In genomic region chr6:105492706-105493673, GRCh38 we compare ENCODE assay signal across 9 cellular contexts.
DNase-seq lines count a peak whose midpoint lies in the region; ATAC-seq and TF ChIP-seq lines count a peak whose summit lies in the region.
"Had no signal": no experiment of that assay in that cellular context is flagged by ENCODE, and none has a peak within 500 bp of the region (broad histone marks: within the 10 kb centered on the region; RNA-seq: fewer than 3 reads in every experiment).

No MANE protein-coding gene starts in this region.

- in situ Hi-C loops in brain microvascular endothelial cell (cut with HindIII; ENCODE audit: low pct_ligation_motif_present, low sequenced_read_pairs) = no loop called here

- DNase-seq in EH (ENCODE audit: low read depth) = peak; percentile 68
- DNase-seq in brain microvascular endothelial cell = peak; percentile 2
- DNase-seq in Kasumi-1 (lab: John Stamatoyannopoulos, UW) = no peak
- no peak for DNase-seq in stimulated activated CD4-positive, alpha-beta T cell treated with anti-CD3 and anti-CD28 coated beads, Interleukin-2, amount 100 ng/mL, for 48 hours
- DNase-seq in activated CD4-positive, alpha-beta T cell treated with anti-CD3 and anti-CD28 coated beads for 48 hours = no peak
- DNase-seq: trophoblast cell had no signal

- no peaks in the 10 kb centered on the region for H3K36me3 ChIP-seq in brain microvascular endothelial cell (replicated peaks)

- TF ChIP-seq CTCF in brain microvascular endothelial cell (IDR thresholded peaks at IDR 0.05; ENCODE audit: low read depth, low read length, missing control alignments) = no peak

- H3K27me3 ChIP-seq in brain microvascular endothelial cell (replicated peaks) = no peaks in the 10 kb centered on the region

- ATAC-seq in GM19395 (IDR thresholded peaks at IDR 0.05; ENCODE audit: unreplicated experiment) = peak; percentile 85
- peak; percentile 81 for ATAC-seq in HG03097 (IDR thresholded peaks at IDR 0.05; ENCODE audit: low FRiP score, unreplicated experiment)
- ATAC-seq in esophagus mucosa = no peak

- H3K27ac ChIP-seq in brain microvascular endothelial cell = no peak overlapping the region

- H3K4me3 ChIP-seq in brain microvascular endothelial cell (ENCODE audit: low read depth, low read length) = no peak overlapping the region

Comparison
In these comparisons a context has a peak if more than half of its experiments do, and no peak if none do; other contexts are left out.
1. DNase-seq: peak in EH (single experiment) and brain microvascular endothelial cell (single experiment); none in Kasumi-1 (0 of 2), stimulated activated CD4-positive, alpha-beta T cell treated with anti-CD3 and anti-CD28 coated beads, Interleukin-2, amount 100 ng/mL, for 48 hours (0 of 2) and activated CD4-positive, alpha-beta T cell treated with anti-CD3 and anti-CD28 coated beads for 48 hours (single experiment).